ENCODE assay signal across 9 cellular contexts in genomic region chr17:60231234-60231633, GRCh38.
DNase-seq lines count a peak whose midpoint lies in the region; ATAC-seq and TF ChIP-seq lines count a peak whose summit lies in the region.
"Had no signal": no experiment of that assay in that cellular context is flagged by ENCODE, and none has a peak within 500 bp of the region (broad histone marks: within the 10 kb centered on the region; RNA-seq: fewer than 3 reads in every experiment).

No MANE protein-coding gene starts in this region.

- no peaks in the 10 kb centered on the region for H3K27me3 ChIP-seq in Caco-2 (replicated peaks; ENCODE audit: control insufficient read depth, insufficient read depth, low read length)

- H3K4me1 Mint-ChIP-seq in Caco-2 (ENCODE audit: low read depth, unreplicated experiment) (no peaks in the 10 kb centered on the region), endothelial cell (ENCODE audit: unreplicated experiment) (peaks cover 3% of the 10 kb centered on the region), CD14-positive monocyte (no peaks in the 10 kb centered on the region)

- peak overlapping the region; percentile 53 for H3K27ac Mint-ChIP-seq in Caco-2 (ENCODE audit: unreplicated experiment)
- no peak overlapping the region for H3K27ac Mint-ChIP-seq in endothelial cell (ENCODE audit: unreplicated experiment)
- peak overlapping the region in 2 of 7 donors; percentile 32 to 74 for H3K27ac Mint-ChIP-seq in CD14-positive monocyte

- TF ChIP-seq CTCF in Caco-2 (IDR thresholded peaks at IDR 0.05; ENCODE audit: insufficient read depth in 1 of 2, low read depth in 1 of 2, low read length in 1 of 2, severe bottlenecking in 1 of 2, unreplicated experiment in 1 of 2): peak; percentile 46 to 49
- TF ChIP-seq CTCF in endothelial cell (IDR thresholded peaks at IDR 0.05; ENCODE audit: unreplicated experiment): no peak
- TF ChIP-seq CTCF in CD14-positive monocyte (IDR thresholded peaks at IDR 0.05): no peak

- no peaks in the 10 kb centered on the region for H3K9me3 Mint-ChIP-seq in Caco-2 (ENCODE audit: unreplicated experiment)
- no peaks in the 10 kb centered on the region for H3K9me3 Mint-ChIP-seq in endothelial cell (ENCODE audit: unreplicated experiment)
- H3K9me3 Mint-ChIP-seq in CD14-positive monocyte: no peaks in the 10 kb centered on the region

- H3K36me3 Mint-ChIP-seq in Caco-2 (ENCODE audit: insufficient read depth, unreplicated experiment) (peaks cover 11% of the 10 kb centered on the region), endothelial cell (ENCODE audit: low read depth, unreplicated experiment) (peaks cover 6% of the 10 kb centered on the region), CD14-positive monocyte (peaks cover 33 to 52% of the 10 kb centered on the region in 2 donors)

- no peaks in the 10 kb centered on the region for H3K4me1 ChIP-seq in Caco-2

- intact Hi-C loops in Caco-2 (cut with micrococcal nuclease; ENCODE audit: unreplicated experiment) (loop anchor here (1.0 to 5.0 kb wide), 2 partner anchors 161 to 205 kb away; partner anchors contain the start of gene USP32), CD14-positive monocyte (cut with micrococcal nuclease) (no loop called here)

- H3K4me3 Mint-ChIP-seq in Caco-2 (ENCODE audit: unreplicated experiment) (no peak overlapping the region), endothelial cell (ENCODE audit: unreplicated experiment) (no peak overlapping the region), CD14-positive monocyte (no peak overlapping the region)

- no peak overlapping the region for H3K4me3 ChIP-seq in Caco-2 (ENCODE audit: low read depth, low read length)
- H3K4me3 ChIP-seq: lung had no signal

- H3K27me3 Mint-ChIP-seq in Caco-2 (ENCODE audit: insufficient read depth, unreplicated experiment) (no peaks in the 10 kb centered on the region), endothelial cell (ENCODE audit: unreplicated experiment) (no peaks in the 10 kb centered on the region), CD14-positive monocyte (ENCODE audit: low read depth in 3 of 3) (peaks cover 0 to 2% (median 0%) of the 10 kb centered on the region in 3 donors)

- no peaks in the 10 kb centered on the region for H3K36me3 ChIP-seq in Caco-2 (ENCODE audit: control insufficient read depth, insufficient read depth, low read length)

- ATAC-seq in GM18498 (IDR thresholded peaks at IDR 0.05; ENCODE audit: unreplicated experiment) (no peak), HG02973 (IDR thresholded peaks at IDR 0.05; ENCODE audit: unreplicated experiment) (no peak)

- DNase-seq in Caco-2 (no peak), HT-29 (ENCODE audit: low spot score) (peak; percentile 36), SW480 (ENCODE audit: low spot score) (peak; percentile 39), glomerular visceral epithelial cell (ENCODE audit: extremely low spot score) (peak; percentile 18), endothelial cell (ENCODE audit: low spot score) (no peak), CD14-positive monocyte (ENCODE audit: low spot score) (no peak)

- POLR2A ChIA-PET in Caco-2 (lab: Charles Lee): no interaction called here

- H3K9me3 ChIP-seq in Caco-2: no peaks in the 10 kb centered on the region

- no TSS peak for BruUV-seq in Caco-2 (replicated peaks; lab: Mats Ljungman, UMichigan)

- CTCF ChIA-PET in Caco-2 (lab: Charles Lee): interaction anchor here (0.5 to 1.4 kb wide), 15 partner anchors 10 to 744 kb away, joined by 3 to 8 read pairs (median 4); partner anchors contain the start of genes PPM1D and USP32

Comparison
In these comparisons a context has a peak if more than half of its experiments do, and no peak if none do; other contexts are left out.
1. DNase-seq: peak in HT-29 (single experiment), SW480 (single experiment) and glomerular visceral epithelial cell (single experiment); none in Caco-2 (0 of 2), endothelial cell (single experiment) and CD14-positive monocyte (single experiment).
2. CTCF ChIP-seq: peak in Caco-2 (2 of 2); none in endothelial cell (single experiment) and CD14-positive monocyte (single experiment).